In the genomic region with DNA sequence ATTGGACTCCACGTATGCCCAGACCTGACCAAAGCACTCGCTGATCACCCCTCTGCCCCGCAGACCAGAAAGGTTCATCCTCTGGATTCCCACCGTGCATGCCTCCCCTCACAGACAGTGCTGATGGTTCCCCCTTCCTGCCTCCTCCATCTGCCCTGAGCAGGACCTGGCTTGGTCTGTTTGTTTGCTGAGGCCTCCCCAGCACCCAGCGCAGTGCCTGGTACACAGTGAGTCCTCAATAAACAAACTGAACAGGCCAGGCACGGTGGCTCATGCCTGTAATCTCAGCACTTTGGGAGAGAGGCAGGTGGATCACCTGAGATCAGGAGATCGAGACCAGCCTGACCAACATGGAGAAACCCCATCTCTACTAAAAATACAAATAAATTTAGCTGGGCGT, we compare ENCODE assay signal across 24 cellular contexts.
"Had no signal": no experiment of that assay in that cellular context is flagged by ENCODE, and none has a peak within 500 bp of the region (broad histone marks: within the 10 kb centered on the region; RNA-seq: fewer than 3 reads in every experiment).

No MANE protein-coding gene starts in this region.

- H3K9me3 ChIP-seq: esophagus squamous epithelium, right lobe of liver, thoracic aorta, uterus had no signal

- H3K27me3 Mint-ChIP-seq: activated CD4-positive, alpha-beta memory T cell treated with anti-CD3 and anti-CD28 coated beads, Interleukin-2, amount 10 ng/mL, durations not matched to agents 7 days and 5 days; activated CD4-positive, alpha-beta T cell treated with anti-CD3 and anti-CD28 coated beads, Interleukin-2, amount 10 ng/mL, durations not matched to agents 7 days and 5 days; activated CD8-positive, alpha-beta memory T cell treated with anti-CD3 and anti-CD28 coated beads, Interleukin-2, amount 10 ng/mL, durations not matched to agents 7 days and 5 days; activated naive CD4-positive, alpha-beta T cell treated with anti-CD3 and anti-CD28 coated beads, Interleukin-2, amount 50 U/mL, for 24 hours; central memory CD8-positive, alpha-beta T cell; stimulated activated naive CD8-positive, alpha-beta T cell treated with anti-CD3 and anti-CD28 coated beads, Interleukin-15, Interleukin-2, amounts not matched to agents 100 ng/mL and 50 ng/mL, for 24 hours had no signal

- H3K36me3 ChIP-seq: esophagus squamous epithelium, right lobe of liver, thoracic aorta, uterus had no signal

- H3K4me3 Mint-ChIP-seq: activated CD4-positive, alpha-beta memory T cell treated with anti-CD3 and anti-CD28 coated beads, Interleukin-2, amount 10 ng/mL, durations not matched to agents 7 days and 5 days; activated CD4-positive, alpha-beta T cell treated with anti-CD3 and anti-CD28 coated beads, Interleukin-2, amount 10 ng/mL, durations not matched to agents 7 days and 5 days; activated CD8-positive, alpha-beta memory T cell treated with anti-CD3 and anti-CD28 coated beads, Interleukin-2, amount 10 ng/mL, durations not matched to agents 7 days and 5 days; activated naive CD4-positive, alpha-beta T cell treated with anti-CD3 and anti-CD28 coated beads, Interleukin-2, amount 50 U/mL, for 24 hours; central memory CD8-positive, alpha-beta T cell; mesothelial cell of epicardium; naive B cell; stimulated activated naive CD8-positive, alpha-beta T cell treated with anti-CD3 and anti-CD28 coated beads, Interleukin-15, Interleukin-2, amounts not matched to agents 100 ng/mL and 50 ng/mL, for 24 hours had no signal

- H3K9me3 Mint-ChIP-seq: activated CD4-positive, alpha-beta memory T cell treated with anti-CD3 and anti-CD28 coated beads, Interleukin-2, amount 10 ng/mL, durations not matched to agents 7 days and 5 days; activated CD4-positive, alpha-beta T cell treated with anti-CD3 and anti-CD28 coated beads, Interleukin-2, amount 10 ng/mL, durations not matched to agents 7 days and 5 days; activated naive CD4-positive, alpha-beta T cell treated with anti-CD3 and anti-CD28 coated beads, Interleukin-2, amount 50 U/mL, for 24 hours; activated T-helper 2 cell treated with anti-CD3 and anti-CD28 coated beads, Interferon-gamma antibody, Interleukin-2, Interleukin-4, amounts not matched to agents 10 μg/mL and 5 μg/mL and 100 μg/mL, durations not matched to agents 14 hours and 24 hours and 36 hours; central memory CD8-positive, alpha-beta T cell; mesothelial cell of epicardium; naive B cell; stimulated activated naive CD8-positive, alpha-beta T cell treated with anti-CD3 and anti-CD28 coated beads, Interleukin-15, Interleukin-2, amounts not matched to agents 100 ng/mL and 50 ng/mL, for 24 hours had no signal

- DNase-seq: activated CD4-positive, alpha-beta memory T cell treated with anti-CD3 and anti-CD28 coated beads, Interleukin-2, amount 10 ng/mL, durations not matched to agents 7 days and 5 days; activated CD4-positive, alpha-beta T cell treated with anti-CD3 and anti-CD28 coated beads, Interleukin-2, amount 10 ng/mL, durations not matched to agents 7 days and 5 days; activated CD4-positive, CD25-positive, alpha-beta regulatory T cell treated with anti-CD3 and anti-CD28 coated beads, Interleukin-2, amount 50 U/mL, for 72 hours; activated CD8-positive, alpha-beta memory T cell treated with anti-CD3 and anti-CD28 coated beads, Interleukin-2, amount 10 ng/mL, durations not matched to agents 7 days and 5 days; activated T-cell treated with anti-CD3 and anti-CD28 coated beads, Interleukin-2, amount 50 U/mL, for 48 hours; anterior cingulate cortex; dermis blood vessel endothelial cell; effector CD4-positive, alpha-beta T cell; esophagus squamous epithelium; foreskin melanocyte; left cardiac atrium; mammary epithelial cell; naive B cell; posterior cingulate gyrus; right lobe of liver; stimulated activated CD4-positive, alpha-beta T cell treated with anti-CD3 and anti-CD28 coated beads, Interleukin-2, amount 100 ng/mL, for 48 hours; T-helper 2 cell; uterus had no signal

- ATAC-seq: activated CD8-positive, alpha-beta memory T cell treated with anti-CD3 and anti-CD28 coated beads, Interleukin-2, amount 10 ng/mL, durations not matched to agents 7 days and 5 days; left cardiac atrium had no signal

- H3K4me3 ChIP-seq: esophagus squamous epithelium, right lobe of liver, thoracic aorta, uterus had no signal

- H3K4me1 ChIP-seq: uterus had no signal

- H3K27ac Mint-ChIP-seq: activated CD4-positive, alpha-beta memory T cell treated with anti-CD3 and anti-CD28 coated beads, Interleukin-2, amount 10 ng/mL, durations not matched to agents 7 days and 5 days; activated CD4-positive, alpha-beta T cell treated with anti-CD3 and anti-CD28 coated beads, Interleukin-2, amount 10 ng/mL, durations not matched to agents 7 days and 5 days; activated CD8-positive, alpha-beta memory T cell treated with anti-CD3 and anti-CD28 coated beads, Interleukin-2, amount 10 ng/mL, durations not matched to agents 7 days and 5 days; activated naive CD4-positive, alpha-beta T cell treated with anti-CD3 and anti-CD28 coated beads, Interleukin-2, amount 50 U/mL, for 24 hours; activated T-helper 2 cell treated with anti-CD3 and anti-CD28 coated beads, Interferon-gamma antibody, Interleukin-2, Interleukin-4, amounts not matched to agents 10 μg/mL and 5 μg/mL and 100 μg/mL, durations not matched to agents 14 hours and 24 hours and 36 hours; mesothelial cell of epicardium; stimulated activated naive CD8-positive, alpha-beta T cell treated with anti-CD3 and anti-CD28 coated beads, Interleukin-15, Interleukin-2, amounts not matched to agents 100 ng/mL and 50 ng/mL, for 24 hours had no signal

- H3K36me3 Mint-ChIP-seq: activated naive CD4-positive, alpha-beta T cell treated with anti-CD3 and anti-CD28 coated beads, Interleukin-2, amount 50 U/mL, for 24 hours; mesothelial cell of epicardium; naive B cell had no signal

- H3K4me1 Mint-ChIP-seq: central memory CD8-positive, alpha-beta T cell; naive B cell had no signal

- H3K27me3 ChIP-seq: esophagus squamous epithelium, right lobe of liver, uterus had no signal
